Comparison of ENCODE assay signal across 1 cellular context in the genomic region with DNA sequence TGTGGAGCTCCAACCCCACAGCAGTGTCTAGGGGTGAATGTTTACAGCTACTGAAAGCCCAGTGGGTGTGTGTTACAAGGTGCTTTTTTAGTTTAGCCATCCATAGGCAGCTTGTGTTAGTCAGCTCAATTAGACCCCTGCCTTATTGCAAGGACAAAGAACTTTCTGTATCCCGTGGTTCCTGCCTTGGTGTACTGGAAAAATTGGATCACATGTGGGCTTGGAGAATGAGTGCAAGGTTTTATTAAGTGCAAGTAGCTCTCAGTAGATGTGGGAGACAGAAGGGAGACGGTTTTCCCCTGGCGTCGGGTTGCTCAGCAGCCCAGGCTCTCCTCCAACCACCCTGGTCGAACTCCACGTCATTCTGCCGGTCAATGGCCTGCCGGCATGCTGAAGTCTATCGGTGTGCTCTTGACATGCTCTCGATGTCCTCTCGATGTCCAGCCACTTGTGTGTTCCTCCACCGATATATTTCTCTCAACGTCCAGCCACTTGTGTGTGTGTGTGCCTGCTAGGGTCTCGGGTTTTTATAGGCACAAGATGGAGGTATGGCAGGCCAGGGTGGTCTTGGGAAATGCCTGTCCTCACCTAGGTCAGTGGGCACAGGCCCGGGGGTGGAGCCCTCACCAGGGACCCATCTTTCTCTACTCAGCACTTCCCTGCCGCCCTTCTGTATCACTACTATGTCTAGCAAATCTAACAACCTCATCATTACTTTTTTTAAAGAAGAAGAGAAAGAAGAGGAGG.
TF ChIP-seq lines count a peak whose summit lies in the region.

No MANE protein-coding gene starts in this region.

TF ChIP-seq in H1, 55 proteins besides CTCF, POLR2A, EP300 and RAD21:
- TF ChIP-seq POU5F1 (IDR thresholded peaks at IDR 0.05; ENCODE audit: low read depth, low read length) = no peak
- no peak for TF ChIP-seq CEBPB (IDR thresholded peaks at IDR 0.05; ENCODE audit: low read depth, low read length)
- no peak for TF ChIP-seq SIN3A (conservative IDR thresholded peaks at IDR 0.05 in 1 of 2, IDR thresholded peaks at IDR 0.05 in 1 of 2; ENCODE audit: low read depth in 1 of 2, low read length in 2 of 2)
- TF ChIP-seq EGR1 (IDR thresholded peaks at IDR 0.05; ENCODE audit: borderline replicate concordance, low read depth, low read length) = no peak
- TF ChIP-seq BRCA1 (IDR thresholded peaks at IDR 0.05; ENCODE audit: low read depth, low read length) = no peak
- TF ChIP-seq BACH1 (IDR thresholded peaks at IDR 0.05; ENCODE audit: low read length) = no peak
- TF ChIP-seq GABPA (IDR thresholded peaks at IDR 0.05; ENCODE audit: borderline replicate concordance, insufficient read depth, low read length) = no peak
- TF ChIP-seq KDM4A (IDR thresholded peaks at IDR 0.05; ENCODE audit: low read depth, low read length, severe bottlenecking) = no peak
- no peak for TF ChIP-seq EZH2 (IDR thresholded peaks at IDR 0.05; ENCODE audit: low read depth, low read length, severe bottlenecking)
- no peak for TF ChIP-seq BCL11A (IDR thresholded peaks at IDR 0.05; ENCODE audit: low read depth in 2 of 2, low read length in 2 of 2)
- no peak for TF ChIP-seq ASH2L (IDR thresholded peaks at IDR 0.05; ENCODE audit: low read length)
